In the genomic region with DNA sequence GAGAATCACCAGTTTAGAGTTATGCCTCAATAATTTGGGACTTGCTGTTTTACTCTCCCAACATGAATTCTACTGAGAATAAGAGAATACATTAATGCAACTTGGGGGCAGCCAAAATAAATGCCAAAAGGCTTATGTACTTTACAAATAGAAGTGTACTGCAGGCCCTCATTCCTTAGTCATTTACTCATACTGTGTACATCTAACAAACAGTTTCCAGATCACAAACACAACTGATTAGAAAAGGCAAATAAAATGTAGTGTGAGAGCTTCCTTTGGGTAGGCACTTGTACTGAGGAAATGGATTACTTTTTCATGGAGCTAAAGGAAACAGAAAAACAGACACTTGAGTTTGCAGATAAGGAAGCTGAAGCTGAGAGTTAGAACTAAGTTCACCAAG, we compare ENCODE assay signal across 16 cellular contexts. TPM values are rescaled to one million over a fixed set of nuclear protein-coding genes. Genes with fewer than 3 reads are reported as not detected.
DNase-seq lines count a peak whose midpoint lies in the region; ATAC-seq lines count a peak whose summit lies in the region.
"Had no signal": no experiment of that assay in that cellular context is flagged by ENCODE, and none has a peak within 500 bp of the region (broad histone marks: within the 10 kb centered on the region; RNA-seq: fewer than 3 reads in every experiment).

No MANE protein-coding gene starts in this region.

- no peak overlapping the region for H3K9ac ChIP-seq in skeletal muscle satellite cell (ENCODE audit: low read depth, low read length)

- H3K4me1 ChIP-seq in skeletal muscle satellite cell (ENCODE audit: control insufficient read depth, insufficient read depth, low read length): peaks cover 10% of the 10 kb centered on the region

- intact Hi-C loops in posterior cingulate gyrus (cut with DNase I): no loop called here

- H3K36me3 ChIP-seq in skeletal muscle satellite cell (ENCODE audit: insufficient read depth, low read length): no peaks in the 10 kb centered on the region
- H3K36me3 ChIP-seq: thoracic aorta had no signal

- no peaks in the 10 kb centered on the region for H3K9me3 ChIP-seq in skeletal muscle satellite cell (replicated peaks; ENCODE audit: low read length)
- H3K9me3 ChIP-seq: thoracic aorta had no signal

- no peaks in the 10 kb centered on the region for H3K27me3 ChIP-seq in skeletal muscle satellite cell (ENCODE audit: control insufficient read depth, insufficient read depth, low read length)

- H3K4me3 ChIP-seq in skeletal muscle satellite cell (ENCODE audit: low read length): no peak overlapping the region
- H3K4me3 ChIP-seq: thoracic aorta had no signal

- peak overlapping the region; percentile 0 for H3K4me2 ChIP-seq in skeletal muscle satellite cell (ENCODE audit: low read length)

- peak; percentile 21 for DNase-seq in LoVo (ENCODE audit: low spot score)
- peak; percentile 66 for DNase-seq in amniotic epithelial cell (ENCODE audit: low read depth)
- peak; percentile 71 for DNase-seq in iris pigment epithelial cell (ENCODE audit: low read depth)
- no peak for DNase-seq in posterior cingulate gyrus
- no peak for DNase-seq in cerebellum (ENCODE audit: low spot score)
- no peak for DNase-seq in SHP77 (lab: John Stamatoyannopoulos, UW)
- DNase-seq: activated CD8-positive, alpha-beta T cell treated with anti-CD3 and anti-CD28 coated beads, Interleukin-2, amount 10 ng/mL, durations not matched to agents 7 days and 5 days; activated naive CD8-positive, alpha-beta T cell treated with anti-CD3 and anti-CD28 coated beads, Interleukin-2, amount 50 U/mL, for 24 hours; immature natural killer cell; NCI-H1048; NCI-H2081 treated with DMSO at 0.1 percent for 48 hours; NCI-H526 treated with DMSO at 0.1 percent for 48 hours; stimulated activated CD4-positive, alpha-beta T cell treated with anti-CD3 and anti-CD28 coated beads, Interleukin-4, amount 100 ng/mL, for 4 hours had no signal

- ATAC-seq in GM18861 (IDR thresholded peaks at IDR 0.05; ENCODE audit: unreplicated experiment): no peak
- ATAC-seq: activated CD8-positive, alpha-beta T cell treated with anti-CD3 and anti-CD28 coated beads, Interleukin-2, amount 10 ng/mL, durations not matched to agents 7 days and 5 days; activated naive CD8-positive, alpha-beta T cell treated with anti-CD3 and anti-CD28 coated beads, Interleukin-2, amount 50 U/mL, for 24 hours had no signal

RNA-seq across cellular contexts. Expression of gene ANKDD1B, which starts 12.6 kb away (rescaled TPM):
- 0.44 TPM in 1 of 2 replicates, not detected in the other for total RNA-seq in skeletal muscle satellite cell (2012; rRNA removed)
- total RNA-seq in cerebellum: 3.0 TPM

Comparison
In these comparisons a context has a peak if more than half of its experiments do, and no peak if none do; other contexts are left out.
1. DNase-seq: peak in LoVo (single experiment), amniotic epithelial cell (single experiment) and iris pigment epithelial cell (single experiment); none in posterior cingulate gyrus (0 of 10), cerebellum (single experiment) and SHP77 (0 of 2).